1 cellular context compared by ENCODE assay signal in genomic region chr20:38962044-38962897, GRCh38.
TF ChIP-seq lines count a peak whose summit lies in the region.

DHX35 (plus strand) TSS chr20:38962344; CDS start chr20:38962368, 24 bp downstream.

TF ChIP-seq in GM12878, 131 proteins besides CTCF, POLR2A, EP300 and RAD21 (continued from another document and continues in another):
- TF ChIP-seq BACH1 (IDR thresholded peaks at IDR 0.05; ENCODE audit: borderline replicate concordance), result peak; percentile 31; the same call in 1 of the 2 replicates
- no peak for TF ChIP-seq SUZ12 (IDR thresholded peaks at IDR 0.05; ENCODE audit: unreplicated experiment)
- TF ChIP-seq RFX5 (IDR thresholded peaks at IDR 0.05; ENCODE audit: low read depth, low read length), result no peak
- peak; percentile 98 for TF ChIP-seq USF2 (IDR thresholded peaks at IDR 0.05; ENCODE audit: borderline replicate concordance, low read depth, low read length)
- no peak for TF ChIP-seq STAT3 (IDR thresholded peaks at IDR 0.05; ENCODE audit: low read depth, low read length)
- peak; percentile 15 for TF ChIP-seq BCL3 (IDR thresholded peaks at IDR 0.05; ENCODE audit: borderline replicate concordance, insufficient read depth, low read depth, low read length, poor library complexity, severe bottlenecking)
- TF ChIP-seq GABPA (IDR thresholded peaks at IDR 0.05; ENCODE audit: low read depth), result no peak
- peak; percentile 81 for TF ChIP-seq LARP7 (IDR thresholded peaks at IDR 0.05)
- TF ChIP-seq SREBF1 (IDR thresholded peaks at IDR 0.05; ENCODE audit: low read length), result 0 out of 2 replicates have a peak, but pooled peaks have one; percentile 24
- no peak for TF ChIP-seq TARDBP (IDR thresholded peaks at IDR 0.05; ENCODE audit: borderline replicate concordance)
- no peak for TF ChIP-seq TBL1XR1 (IDR thresholded peaks at IDR 0.05; ENCODE audit: low read depth, low read length)
- no peak for TF ChIP-seq PRDM15 (CRISPR knock-in tag; IDR thresholded peaks at IDR 0.05)
- TF ChIP-seq IRF5 (IDR thresholded peaks at IDR 0.05; ENCODE audit: borderline replicate concordance), result no peak
- peak; percentile 33 for TF ChIP-seq SIX5 (IDR thresholded peaks at IDR 0.05; ENCODE audit: low read depth, low read length, severe bottlenecking)
- no peak; the same call in 1 of the 2 replicates for TF ChIP-seq CHD2 (IDR thresholded peaks at IDR 0.05; ENCODE audit: borderline replicate concordance, low read depth, low read length)
- TF ChIP-seq POLR2AphosphoS2 (IDR thresholded peaks at IDR 0.05; ENCODE audit: low read depth, low read length), result peak; percentile 53
- peak; percentile 94 for TF ChIP-seq ATF3 (IDR thresholded peaks at IDR 0.05; ENCODE audit: borderline replicate concordance, extremely low read depth, low read depth, low read length)
- TF ChIP-seq ZBED1 (IDR thresholded peaks at IDR 0.05; ENCODE audit: borderline replicate concordance), result no peak
- TF ChIP-seq TAF1 (IDR thresholded peaks at IDR 0.05; ENCODE audit: borderline replicate concordance, low read depth, low read length), result peak; percentile 58; the same call in 1 of the 2 replicates
- no peak for TF ChIP-seq PAX5 (IDR thresholded peaks at IDR 0.05; ENCODE audit: borderline replicate concordance, low read depth, low read length)
- no peak for TF ChIP-seq KDM1A (IDR thresholded peaks at IDR 0.05; ENCODE audit: borderline replicate concordance)
- no peak for TF ChIP-seq TCF3 (IDR thresholded peaks at IDR 0.05; ENCODE audit: borderline replicate concordance, insufficient read depth, low read depth, low read length)
- TF ChIP-seq BHLHE40 (IDR thresholded peaks at IDR 0.05; ENCODE audit: borderline replicate concordance in 1 of 2, low read depth in 2 of 2, low read length in 1 of 2), result peak; percentile 74 to 90
- TF ChIP-seq CUX1 (IDR thresholded peaks at IDR 0.05; ENCODE audit: insufficient replicate concordance, low read depth, low read length), result no peak
- TF ChIP-seq ZNF207 (IDR thresholded peaks at IDR 0.05; ENCODE audit: borderline replicate concordance), result peak; percentile 64; the same call in 1 of the 2 replicates
- TF ChIP-seq SPI1 (IDR thresholded peaks at IDR 0.05; ENCODE audit: borderline replicate concordance, insufficient read depth, low read depth, low read length), result no peak
- TF ChIP-seq ZSCAN29 (IDR thresholded peaks at IDR 0.05), result no peak
- no peak for TF ChIP-seq MYB (IDR thresholded peaks at IDR 0.05; ENCODE audit: borderline replicate concordance, low read depth, low read length)
- TF ChIP-seq CREB1 (IDR thresholded peaks at IDR 0.05; ENCODE audit: low read depth), result no peak; the same call in 1 of the 2 replicates
- peak; percentile 62; the same call in 1 of the 2 replicates for TF ChIP-seq RCOR1 (conservative IDR thresholded peaks at IDR 0.05; ENCODE audit: low read depth, low read length)
- TF ChIP-seq SP1 (IDR thresholded peaks at IDR 0.05; ENCODE audit: low read depth, low read length), result peak; percentile 82
- TF ChIP-seq ZNF384 (IDR thresholded peaks at IDR 0.05; ENCODE audit: borderline replicate concordance, low read depth, low read length), result no peak
- no peak for TF ChIP-seq JUNB (IDR thresholded peaks at IDR 0.05)
- no peak for TF ChIP-seq CBX3 (IDR thresholded peaks at IDR 0.05; ENCODE audit: borderline replicate concordance, low read depth)
- no peak for TF ChIP-seq BCLAF1 (IDR thresholded peaks at IDR 0.05)
- peak; percentile 44 for TF ChIP-seq FOS (IDR thresholded peaks at IDR 0.05; ENCODE audit: borderline replicate concordance, extremely low read depth, insufficient read length)
- no peak for TF ChIP-seq ZNF592 (IDR thresholded peaks at IDR 0.05)
- peak; percentile 90 for TF ChIP-seq DPF2 (IDR thresholded peaks at IDR 0.05)
- TF ChIP-seq TCF12 (IDR thresholded peaks at IDR 0.05; ENCODE audit: low read depth, low read length), result peak; percentile 51; the same call in 1 of the 2 replicates
